Comparison of ENCODE assay signal across 36 cellular contexts in the genomic region with DNA sequence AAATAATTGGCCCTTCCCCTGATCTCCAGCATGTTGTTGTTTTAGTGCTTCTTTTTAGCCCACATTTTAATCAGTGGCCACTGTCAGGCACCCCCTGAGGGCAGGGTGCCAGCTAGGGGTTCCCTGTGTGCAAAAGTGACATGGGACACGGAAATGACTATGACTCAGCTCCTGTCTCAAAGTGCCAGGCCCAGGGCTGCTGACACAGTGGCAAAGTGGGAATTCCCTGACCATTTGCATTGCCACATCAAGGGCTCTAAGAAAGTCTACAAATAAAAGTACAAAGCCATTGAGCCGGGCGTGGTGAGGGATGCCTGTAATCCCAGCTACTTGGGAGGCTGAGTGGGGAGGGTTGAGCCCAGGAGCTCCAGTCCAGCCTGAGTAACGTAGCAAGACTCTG. TPM values are rescaled to one million over a fixed set of nuclear protein-coding genes. Genes with fewer than 3 reads are reported as not detected.
DNase-seq lines count a peak whose midpoint lies in the region; ATAC-seq and TF ChIP-seq lines count a peak whose summit lies in the region.
"Had no signal": no experiment of that assay in that cellular context is flagged by ENCODE, and none has a peak within 500 bp of the region (broad histone marks: within the 10 kb centered on the region; RNA-seq: fewer than 3 reads in every experiment).

No MANE protein-coding gene starts in this region.

- intact Hi-C loops in CD14-positive monocyte (cut with micrococcal nuclease) (no loop called here), dorsolateral prefrontal cortex (cut with DNase I) (no loop called here), sciatic nerve (cut with DNase I) (no loop called here)

- peaks cover 0 to 78% (median 37%) of the 10 kb centered on the region in 45 donors for H3K27me3 ChIP-seq in dorsolateral prefrontal cortex

- H3K36me3 Mint-ChIP-seq in CD14-positive monocyte: no peaks in the 10 kb centered on the region
- H3K36me3 Mint-ChIP-seq: activated naive CD8-positive, alpha-beta T cell had no signal

- no peak for ATAC-seq in sciatic nerve
- ATAC-seq: activated CD4-positive, CD25-positive, alpha-beta regulatory T cell treated with anti-CD3 and anti-CD28 coated beads, Interleukin-2, amount 50 U/mL, for 24 hours; esophagus mucosa had no signal

- H3K27me3 Mint-ChIP-seq in CD14-positive monocyte (ENCODE audit: low read depth in 3 of 3): peaks cover 9 to 13% (median 12%) of the 10 kb centered on the region in 3 donors
- H3K27me3 Mint-ChIP-seq: activated CD4-positive, alpha-beta memory T cell treated with anti-CD3 and anti-CD28 coated beads, Interleukin-2, amount 10 ng/mL, durations not matched to agents 7 days and 5 days had no signal

- DNase-seq in CD14-positive monocyte (ENCODE audit: low spot score) (peak; percentile 34), ELF-1 (ENCODE audit: low read depth, low spot score) (peak; percentile 1), dorsolateral prefrontal cortex (peak in 6 of 10 donors; percentile 11 to 21 (median 20)), sciatic nerve (ENCODE audit: low spot score) (peak; percentile 33), middle frontal gyrus (ENCODE audit: extremely low spot score, low spot score) (no peak), GM10266 (ENCODE audit: extremely low spot score) (no peak), DMS 273 (lab: John Stamatoyannopoulos, UW; ENCODE audit: unreplicated experiment) (no peak)
- DNase-seq: activated CD4-positive, alpha-beta memory T cell treated with anti-CD3 and anti-CD28 coated beads, Interleukin-2, amount 10 ng/mL, durations not matched to agents 7 days and 5 days; DMS53; MM.1S; NCI-H1105 treated with DMSO at 0.1 percent for 48 hours; NCI-H1930; NCI-H2171 treated with DMSO at 0.1 percent for 48 hours; NCI-H510A treated with DMSO at 0.1 percent for 48 hours; RPMI8226; stimulated activated CD4-positive, alpha-beta T cell treated with anti-CD3 and anti-CD28 coated beads, Interleukin-1b, Interleukin-23, amount 100 ng/mL, for 48 hours had no signal

- TF ChIP-seq CTCF in CD14-positive monocyte (IDR thresholded peaks at IDR 0.05): no peak
- TF ChIP-seq CTCF in dorsolateral prefrontal cortex (IDR thresholded peaks at IDR 0.05 in 54 of 56, conservative IDR thresholded peaks at IDR 0.05 in 2 of 56; ENCODE audit: low read depth in 1 of 56, partially characterized antibody in 56 of 56): no peak
- no peak for TF ChIP-seq CTCF in GM10266 (IDR thresholded peaks at IDR 0.05; ENCODE audit: control insufficient read depth, insufficient read depth, low read depth, missing control alignments)

- H3K4me1 Mint-ChIP-seq in CD14-positive monocyte: no peaks in the 10 kb centered on the region
- H3K4me1 Mint-ChIP-seq: activated CD4-positive, alpha-beta memory T cell treated with anti-CD3 and anti-CD28 coated beads, Interleukin-2, amount 10 ng/mL, durations not matched to agents 7 days and 5 days; nephron had no signal

- H3K27ac Mint-ChIP-seq in CD14-positive monocyte: no peak overlapping the region
- H3K27ac Mint-ChIP-seq: activated CD4-positive, alpha-beta memory T cell treated with anti-CD3 and anti-CD28 coated beads, Interleukin-2, amount 10 ng/mL, durations not matched to agents 7 days and 5 days; activated naive CD8-positive, alpha-beta T cell; activated T-helper 1 cell treated with anti-CD3 and anti-CD28 coated beads, Interleukin-12 subunit alpha, Interleukin-12 subunit beta, Interleukin-2, Interleukin-4 antibody, amounts not matched to agents 30 ng/mL and 10 ng/mL and 1 ng/mL, durations not matched to agents 14 hours and 24 hours and 36 hours; nephron; T-helper 1 cell treated with Interleukin-12 subunit alpha and Interleukin-12 subunit beta and Interleukin-4 antibody, amounts not matched to agents 30 μg/mL and 1 μg/mL, for 36 hours had no signal

- no peak overlapping the region for H3K4me3 Mint-ChIP-seq in CD14-positive monocyte
- H3K4me3 Mint-ChIP-seq: activated CD4-positive, alpha-beta memory T cell treated with anti-CD3 and anti-CD28 coated beads, Interleukin-2, amount 10 ng/mL, durations not matched to agents 7 days and 5 days; activated naive CD8-positive, alpha-beta T cell; activated T-helper 1 cell treated with anti-CD3 and anti-CD28 coated beads, Interleukin-12 subunit alpha, Interleukin-12 subunit beta, Interleukin-2, Interleukin-4 antibody, amounts not matched to agents 30 ng/mL and 10 ng/mL and 1 ng/mL, durations not matched to agents 14 hours and 24 hours and 36 hours; nephron; T-helper 1 cell treated with Interleukin-12 subunit alpha and Interleukin-12 subunit beta and Interleukin-4 antibody, amounts not matched to agents 30 μg/mL and 1 μg/mL, for 36 hours had no signal

- no peak overlapping the region for H3K27ac ChIP-seq in dorsolateral prefrontal cortex
- H3K27ac ChIP-seq: breast epithelium, KMS-11, SK-N-MC, transverse colon had no signal

- H3K9me3 Mint-ChIP-seq in CD14-positive monocyte: peaks cover 0 to 3% (median 0%) of the 10 kb centered on the region in 7 donors
- H3K9me3 Mint-ChIP-seq: activated T-helper 1 cell treated with anti-CD3 and anti-CD28 coated beads, Interleukin-12 subunit alpha, Interleukin-12 subunit beta, Interleukin-2, Interleukin-4 antibody, amounts not matched to agents 30 ng/mL and 10 ng/mL and 1 ng/mL, durations not matched to agents 14 hours and 24 hours and 36 hours; T-helper 1 cell treated with Interleukin-12 subunit alpha and Interleukin-12 subunit beta and Interleukin-4 antibody, amounts not matched to agents 30 μg/mL and 1 μg/mL, for 36 hours had no signal

- no peak overlapping the region for H3K4me3 ChIP-seq in dorsolateral prefrontal cortex
- H3K4me3 ChIP-seq: breast epithelium, HAP-1, lung, SK-N-MC, smooth muscle cell, transverse colon had no signal

RNA-seq across cellular contexts. Expression of a gene that starts 24.8 kb away (rescaled TPM):
- polyA plus RNA-seq in CD14-positive monocyte: not detected
- 1 to 10 TPM in 60 of 120 experiments, under 1 TPM in 59, not detected in 1; 0.28 to 3.6 (median 1.0) TPM for total RNA-seq in dorsolateral prefrontal cortex
- not detected for total RNA-seq in sciatic nerve
- total RNA-seq: activated CD4-positive, alpha-beta memory T cell treated with anti-CD3 and anti-CD28 coated beads, Interleukin-2, amount 10 ng/mL, durations not matched to agents 7 days and 5 days; activated T-helper 1 cell treated with anti-CD3 and anti-CD28 coated beads, Interleukin-12 subunit alpha, Interleukin-12 subunit beta, Interleukin-2, Interleukin-4 antibody, amounts not matched to agents 30 ng/mL and 10 ng/mL and 1 ng/mL, durations not matched to agents 14 hours and 24 hours and 36 hours; breast epithelium; esophagus mucosa; fibroblast of villous mesenchyme; G401; lung; omental fat pad; renal cortical epithelial cell; smooth muscle cell; transverse colon had no signal
- polyA plus RNA-seq: AG04450, BJ, keratinocyte, lung, smooth muscle cell had no signal

Comparison
In these comparisons a context has a peak if more than half of its experiments do, and no peak if none do; other contexts are left out.
1. DNase-seq: peak in CD14-positive monocyte (single experiment), ELF-1 (single experiment), dorsolateral prefrontal cortex (6 of 10) and sciatic nerve (single experiment); none in middle frontal gyrus (single experiment), GM10266 (single experiment) and DMS 273 (single experiment).